ENCODE assay signal across 9 cellular contexts in genomic region chr1:203793561-203793960, GRCh38. TPM values are rescaled to one million over a fixed set of nuclear protein-coding genes. Genes with fewer than 3 reads are reported as not detected.
A peak's percentile ranks its signal among the peaks of the same experiment; 100 is the strongest.
DNase-seq lines count a peak whose midpoint lies in the region; ATAC-seq and TF ChIP-seq lines count a peak whose summit lies in the region.
"Not testable (repeated sequence)": the region's sequence is repeated elsewhere in the genome, so short reads cannot be mapped to it uniquely, and the experiment has no call there.
"Had no signal": no experiment of that assay in that cellular context is flagged by ENCODE, and none has a peak within 500 bp of the region (broad histone marks: within the 10 kb centered on the region; RNA-seq: fewer than 3 reads in every experiment).

No MANE protein-coding gene starts in this region.

- H3K9ac ChIP-seq in OCI-LY1 (ENCODE audit: low read length); trophoblast cell (ENCODE audit: low read length): not testable (repeated sequence)

- not testable (repeated sequence) for H3K27me3 ChIP-seq in OCI-LY1 (ENCODE audit: insufficient read depth, low read length); trophoblast cell (ENCODE audit: insufficient read depth, low read length)

- not testable (repeated sequence) for ATAC-seq in natural killer cell

- peak; percentile 41 for DNase-seq in activated CD8-positive, alpha-beta memory T cell treated with anti-CD3 and anti-CD28 coated beads, Interleukin-2, amount 50 U/mL, for 48 hours
- DNase-seq in cardiac septum (ENCODE audit: low spot score): peak; percentile 58
- DNase-seq in natural killer cell, trophoblast cell: not testable (repeated sequence)

- peaks cover 33 to 35% of the 10 kb centered on the region in 2 donors for H3K4me1 Mint-ChIP-seq in natural killer cell

- not testable (repeated sequence) for H3K4ac ChIP-seq in trophoblast cell (ENCODE audit: low read depth, low read length)

- H3K4me2 ChIP-seq in OCI-LY1 (ENCODE audit: low read length); trophoblast cell (ENCODE audit: low read length): not testable (repeated sequence)

- not testable (repeated sequence) for H3K9me3 Mint-ChIP-seq in natural killer cell

- peak overlapping the region; percentile 47 for H4K91ac ChIP-seq in trophoblast cell (ENCODE audit: low read depth, low read length)

- not testable (repeated sequence) for H3K9me2 ChIP-seq in OCI-LY1 (ENCODE audit: low read depth, low read length)

- TF ChIP-seq CTCF in OCI-LY1 (IDR thresholded peaks at IDR 0.05; ENCODE audit: low read length); natural killer cell (IDR thresholded peaks at IDR 0.05): not testable (repeated sequence)

- H4K8ac ChIP-seq in trophoblast cell (ENCODE audit: low read depth, low read length): not testable (repeated sequence)

- no CpG with 5 or more reads among the region's 7 CpGs for WGBS in trophoblast cell (ENCODE audit: extremely low coverage, insufficient coverage, insufficient read length)

- H3K4me3 ChIP-seq in OCI-LY1 (ENCODE audit: low read depth, low read length, poor library complexity, severe bottlenecking); trophoblast cell (ENCODE audit: low read depth, low read length): not testable (repeated sequence)

- not testable (repeated sequence) for H4K12ac ChIP-seq in trophoblast cell (ENCODE audit: low read depth, low read length)

- H3F3A ChIP-seq in OCI-LY1 (ENCODE audit: insufficient read depth, low read length): not testable (repeated sequence)

- peaks cover 19% of the 10 kb centered on the region for H3K36me3 ChIP-seq in OCI-LY1 (ENCODE audit: insufficient read depth, low read length)
- H3K36me3 ChIP-seq in trophoblast cell (ENCODE audit: control insufficient read depth in 1 of 2, insufficient read depth in 2 of 2, low read length in 2 of 2): not testable (repeated sequence)

- H3K9me3 ChIP-seq in OCI-LY1 (ENCODE audit: low read length); trophoblast cell (ENCODE audit: insufficient read depth, low read depth, low read length): not testable (repeated sequence)

- not testable (repeated sequence) for H3K23ac ChIP-seq in trophoblast cell (ENCODE audit: low read length)

- H2BK5ac ChIP-seq in trophoblast cell (ENCODE audit: low read depth, low read length, poor library complexity): not testable (repeated sequence)

- peaks cover 19% of the 10 kb centered on the region for H3K79me1 ChIP-seq in trophoblast cell (ENCODE audit: low read length)

- H2BK120ac ChIP-seq in trophoblast cell (ENCODE audit: insufficient read depth, low read length, poor library complexity): peak overlapping the region; percentile 18

- not testable (repeated sequence) for H3K27me3 Mint-ChIP-seq in natural killer cell (ENCODE audit: low read depth in 2 of 2)

- H3K4me1 ChIP-seq in OCI-LY1 (ENCODE audit: insufficient read depth, low read length, severe bottlenecking): peaks cover 35% of the 10 kb centered on the region
- H3K4me1 ChIP-seq in trophoblast cell (ENCODE audit: control insufficient read depth in 1 of 2, insufficient read depth in 2 of 2, low read length in 2 of 2): peaks cover 5 to 11% of the 10 kb centered on the region in 2 experiments

- H2AK5ac ChIP-seq in trophoblast cell (ENCODE audit: low read length): peak overlapping the region; percentile 57

- not testable (repeated sequence) for H2BK12ac ChIP-seq in trophoblast cell (ENCODE audit: low read length)

- H3K14ac ChIP-seq in trophoblast cell (ENCODE audit: low read length): not testable (repeated sequence)

- H3K27ac Mint-ChIP-seq in natural killer cell: peak overlapping the region; percentile 62 to 98

- not testable (repeated sequence) for H3K36me3 Mint-ChIP-seq in natural killer cell

- H4K20me1 ChIP-seq in OCI-LY1 (ENCODE audit: insufficient read depth, low read length): not testable (repeated sequence)

- H3K18ac ChIP-seq in trophoblast cell (ENCODE audit: low read length): not testable (repeated sequence)

- intact Hi-C loops in cardiac septum (cut with DNase I); natural killer cell (cut with micrococcal nuclease): not testable (repeated sequence)

- not testable (repeated sequence) for H2AFZ ChIP-seq in OCI-LY1 (ENCODE audit: low read length); trophoblast cell (ENCODE audit: insufficient read depth, low read length, poor library complexity)

- H3K79me2 ChIP-seq in OCI-LY1 (ENCODE audit: insufficient read depth, low read length) (peaks cover 27% of the 10 kb centered on the region), trophoblast cell (ENCODE audit: control insufficient read depth, insufficient read depth, low read length, poor library complexity) (peaks cover 17% of the 10 kb centered on the region)

- H3K27ac ChIP-seq in OCI-LY1 (ENCODE audit: low read depth, low read length, poor library complexity, severe bottlenecking): peak overlapping the region; percentile 7
- peak overlapping the region; percentile 10 for H3K27ac ChIP-seq in trophoblast cell (ENCODE audit: low read depth, low read length)

- not testable (repeated sequence) for H3K4me3 Mint-ChIP-seq in natural killer cell

RNA-seq across cellular contexts. Expression of gene ZBED6, which starts 1.9 kb away (rescaled TPM):
- total RNA-seq in cardiac septum (18.4 TPM), natural killer cell (10 to 100 TPM; 36.4 to 41.3 (median 39.8) TPM)
- 28.0 and 28.3 TPM in 2 replicates for polyA plus RNA-seq in trophoblast cell (2013)

RNA-seq across cellular contexts. Expression of gene ZC3H11A, which starts 1.9 kb away (rescaled TPM):
- 46.9 TPM for total RNA-seq in cardiac septum
- 10 to 100 TPM; 71.1 to 79.9 (median 78.2) TPM for total RNA-seq in natural killer cell
- 109 and 113 TPM in 2 replicates for polyA plus RNA-seq in trophoblast cell (2013)

RNA-seq across cellular contexts. Expression of gene LAX1, which starts 28.6 kb away (rescaled TPM):
- total RNA-seq in cardiac septum (0.40 TPM), natural killer cell (10 to 100 TPM; 33.8 to 48.2 (median 41.2) TPM)
- polyA plus RNA-seq in trophoblast cell (2013): 0.14 and 0.21 TPM in 2 replicates
- total RNA-seq: Caco-2, Calu3 had no signal
- polyA plus RNA-seq: AG04450, CD14-positive monocyte had no signal

Comparison
In these comparisons a context has a peak if more than half of its experiments do, and no peak if none do; other contexts are left out.
1. RNA of gene LAX1, which starts 28.6 kb away (total RNA-seq): 33.8 to 48.2 TPM in natural killer cell; 0.40 TPM in cardiac septum (single experiment); every median in the first group is over 10 times any median in the second.